Comparison of ENCODE assay signal across 8 cellular contexts in the genomic region with DNA sequence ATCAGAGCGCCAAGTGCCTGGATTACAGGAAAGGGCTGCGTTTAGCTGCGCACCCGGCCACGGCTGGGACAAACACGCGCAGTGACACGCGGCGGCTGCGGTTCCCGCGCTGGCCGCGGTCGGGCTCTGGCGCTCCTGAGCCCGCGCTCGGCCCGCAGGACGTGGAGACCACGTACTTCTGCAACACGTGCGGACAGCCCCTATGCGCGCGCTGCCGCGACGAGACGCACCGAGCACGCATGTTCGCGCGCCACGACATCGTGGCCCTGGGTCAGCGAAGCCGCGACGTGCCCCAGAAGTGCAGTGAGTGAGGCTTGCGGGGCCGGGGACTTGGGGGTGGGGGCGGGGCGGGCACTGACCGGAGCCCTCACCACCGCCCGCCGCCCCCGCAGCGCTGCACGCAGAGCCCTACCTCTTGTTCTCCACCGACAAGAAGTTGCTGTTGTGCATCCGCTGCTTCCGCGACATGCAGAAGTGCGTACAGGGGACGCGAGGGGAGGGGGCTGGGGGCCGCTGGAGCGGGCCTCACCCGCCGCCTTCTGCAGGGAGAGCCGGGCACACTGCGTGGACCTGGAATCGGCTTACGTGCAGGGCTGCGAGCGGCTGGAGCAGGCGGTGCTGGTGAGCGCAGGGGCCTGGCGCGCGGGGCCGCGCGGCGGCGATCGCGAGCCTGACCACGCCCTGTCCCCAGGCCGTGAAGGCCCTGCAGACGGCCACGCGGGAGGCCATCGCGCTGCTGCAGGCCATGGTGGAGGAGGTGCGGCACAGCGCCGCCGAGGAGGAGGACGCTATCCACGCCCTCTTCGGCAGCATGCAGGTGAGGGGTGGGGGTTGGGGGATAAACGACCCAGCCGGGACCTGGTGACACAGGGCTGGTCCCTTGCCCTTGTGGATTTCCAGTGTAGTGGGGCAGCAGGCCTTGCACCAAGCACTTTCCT. TPM values are rescaled to one million over a fixed set of nuclear protein-coding genes. Genes with fewer than 3 reads are reported as not detected.
DNase-seq lines count a peak whose midpoint lies in the region; ATAC-seq, FAIRE-seq and TF ChIP-seq lines count a peak whose summit lies in the region.

No MANE protein-coding gene starts in this region.

- no peak overlapping the region for H3K27ac Mint-ChIP-seq in stimulated activated memory B cell treated with anti-CD40 and anti-IgM and Interleukin-4, amounts not matched to agents 10 μg/mL and 1 μg/mL and 100 μg/mL, for 72 hours
- H3K27ac Mint-ChIP-seq in Calu3 (ENCODE audit: unreplicated experiment): no peak overlapping the region

- no TSS peak for BruUV-seq in GM12878 (replicated peaks; lab: Mats Ljungman, UMichigan)
- no TSS peak for BruUV-seq in PC-3 (replicated peaks; lab: Mats Ljungman, UMichigan)
- BruUV-seq in Calu3 (replicated peaks; lab: Mats Ljungman, UMichigan): no TSS peak

- TF ChIP-seq CTCF in GM12873 (IDR thresholded peaks at IDR 0.05; ENCODE audit: insufficient read depth, low read depth, low read length, missing control alignments) (peak; percentile 69), GM12878 (IDR thresholded peaks at IDR 0.05 in 2 of 3, conservative IDR thresholded peaks at IDR 0.05 in 1 of 3; ENCODE audit: control insufficient read depth in 2 of 3, extremely low read depth in 1 of 3, insufficient read depth in 1 of 3, low read depth in 3 of 3, low read length in 3 of 3) (peak; percentile 41 to 65 (median 60)), PC-3 (conservative IDR thresholded peaks at IDR 0.05; ENCODE audit: low read depth, low read length) (no peak), Calu3 (IDR thresholded peaks at IDR 0.05; ENCODE audit: unreplicated experiment) (no peak)

- peak overlapping the region; percentile 67 for H2AFZ ChIP-seq in GM12878 (ENCODE audit: control insufficient read depth, low read depth, low read length)
- no peak overlapping the region for H2AFZ ChIP-seq in PC-3 (ENCODE audit: low read length)

- CTCF ChIA-PET in GM12878 (lab: Yijun Ruan, JAX) (interaction anchor here (0.5 to 1.2 kb wide), 3 partner anchors 11 to 308 kb away, joined by 3 to 4 read pairs (median 3); no protein-coding TSS in a partner anchor), PC-3 (lab: Charles Lee) (no interaction called here), Calu3 (lab: Charles Lee) (no interaction called here)

- peaks cover 6 to 7% of the 10 kb centered on the region in 2 experiments; a peak in 3 of 4 replicates for H3K36me3 ChIP-seq in GM12878 (ENCODE audit: control insufficient read depth in 2 of 2, insufficient read depth in 2 of 2, low read length in 1 of 2)
- peaks cover 36% of the 10 kb centered on the region for H3K36me3 ChIP-seq in PC-3 (ENCODE audit: low read depth, low read length)

- H3K36me3 Mint-ChIP-seq in stimulated activated memory B cell treated with anti-CD40 and anti-IgM and Interleukin-4, amounts not matched to agents 10 μg/mL and 1 μg/mL and 100 μg/mL, for 72 hours: no peaks in the 10 kb centered on the region
- H3K36me3 Mint-ChIP-seq in Calu3 (ENCODE audit: insufficient read depth, unreplicated experiment): peaks cover 74% of the 10 kb centered on the region

- no peak for FAIRE-seq in GM12878 (lab: Jason Lieb, UNC)

- H3K4me1 Mint-ChIP-seq in stimulated activated memory B cell treated with anti-CD40 and anti-IgM and Interleukin-4, amounts not matched to agents 10 μg/mL and 1 μg/mL and 100 μg/mL, for 72 hours: peaks cover 27% of the 10 kb centered on the region
- no peaks in the 10 kb centered on the region for H3K4me1 Mint-ChIP-seq in Calu3 (ENCODE audit: low read depth, unreplicated experiment)

- H3K4me3 Mint-ChIP-seq in stimulated activated memory B cell treated with anti-CD40 and anti-IgM and Interleukin-4, amounts not matched to agents 10 μg/mL and 1 μg/mL and 100 μg/mL, for 72 hours: peak overlapping the region; percentile 47
- H3K4me3 Mint-ChIP-seq in Calu3 (ENCODE audit: low read depth, unreplicated experiment): no peak overlapping the region

- H3K9me2 ChIP-seq in PC-3 (replicated peaks; ENCODE audit: low read length): no peaks in the 10 kb centered on the region

- TF ChIP-seq POLR2A in GM12878 (IDR thresholded peaks at IDR 0.05; ENCODE audit: low read depth, low read length): peak; percentile 48

- H3F3A ChIP-seq in PC-3 (ENCODE audit: low read length, unreplicated experiment): no peaks in the 10 kb centered on the region

- H3K9me3 ChIP-seq in GM12878 (replicated peaks; ENCODE audit: control insufficient read depth, insufficient read depth, low read length) (no peaks in the 10 kb centered on the region), PC-3 (ENCODE audit: low read length) (no peaks in the 10 kb centered on the region)

- intact Hi-C loops in GM12878 (cut with micrococcal nuclease; ENCODE audit: unreplicated experiment): no loop called here
- intact Hi-C loops in PC-3 (cut with micrococcal nuclease): loop anchor here (5.0 kb wide), 2 partner anchors 38 to 93 kb away; no protein-coding TSS in a partner anchor
- intact Hi-C loops in Calu3 (cut with micrococcal nuclease; ENCODE audit: unreplicated experiment): no loop called here

- H3K9ac ChIP-seq in GM12878 (ENCODE audit: control insufficient read depth, insufficient read depth, low read length): no peak overlapping the region; the same call in 1 of the 2 replicates
- no peak overlapping the region for H3K9ac ChIP-seq in PC-3 (ENCODE audit: low read length)

- H3K27me3 ChIP-seq in GM12878 (replicated peaks in 1 of 2; ENCODE audit: control insufficient read depth in 2 of 2, insufficient read depth in 2 of 2, low read length in 1 of 2) (no peaks in the 10 kb centered on the region), PC-3 (ENCODE audit: low read length) (no peaks in the 10 kb centered on the region)

- H3K4me3 ChIP-seq in GM12878: peak overlapping the region; percentile 54
- H3K4me3 ChIP-seq in PC-3 (ENCODE audit: low read length): no peak overlapping the region

- in situ Hi-C loops in GM12878 (cut with MboI): no loop called here

- H3K9me3 Mint-ChIP-seq in stimulated activated memory B cell treated with anti-CD40 and anti-IgM and Interleukin-4, amounts not matched to agents 10 μg/mL and 1 μg/mL and 100 μg/mL, for 72 hours: no peaks in the 10 kb centered on the region
- H3K9me3 Mint-ChIP-seq in Calu3 (ENCODE audit: low read depth, unreplicated experiment): no peaks in the 10 kb centered on the region

- H3K27ac ChIP-seq in GM12878 (ENCODE audit: control insufficient read depth, insufficient read depth) (no peak overlapping the region), PC-3 (ENCODE audit: low read length) (no peak overlapping the region)

- RAD21 ChIA-PET in GM12878 (lab: Charles Lee; ENCODE audit: unreplicated experiment): no interaction called here

- H3K79me2 ChIP-seq in GM12878 (ENCODE audit: control insufficient read depth, insufficient read depth, low read length) (peaks cover 9% of the 10 kb centered on the region), PC-3 (ENCODE audit: low read length) (peaks cover 34% of the 10 kb centered on the region)

- POLR2A ChIA-PET in GM12878 (lab: Charles Lee): no interaction called here
- POLR2A ChIA-PET in PC-3 (lab: Charles Lee; ENCODE audit: unreplicated experiment): interaction anchor here (0.7 kb wide), 1 partner anchor 8 kb away, joined by 16 read pairs; no protein-coding TSS in a partner anchor

- no peak for TF ChIP-seq EP300 in GM12878 (IDR thresholded peaks at IDR 0.05; ENCODE audit: borderline replicate concordance in 1 of 2, control insufficient read depth in 1 of 2, low read depth in 2 of 2, low read length in 2 of 2)

- H4K20me1 ChIP-seq in GM12878 (ENCODE audit: control insufficient read depth, insufficient read depth) (no peaks in the 10 kb centered on the region; the same call in 1 of the 2 replicates), PC-3 (ENCODE audit: low read length) (no peaks in the 10 kb centered on the region)

- WGBS in GM12878 (ENCODE audit: insufficient coverage, insufficient replicate concordance, low lambda C conversion rate, missing lambda C conversion rate): 59% methylated on average over 68 of the region's 99 CpGs

- SMC1A ChIA-PET in GM12878 (lab: Charles Lee; ENCODE audit: uncharacterized antibody, unreplicated experiment): interaction anchor here (0.6 to 1.0 kb wide), 2 partner anchors 25 to 26 kb away, joined by 3 read pairs; no protein-coding TSS in a partner anchor

- peak; percentile 66 for ATAC-seq in GM12878
- peak; percentile 52 for ATAC-seq in stimulated activated memory B cell treated with anti-CD40 and anti-IgM and Interleukin-4, amounts not matched to agents 10 μg/mL and 1 μg/mL and 100 μg/mL, for 72 hours
- no peak for ATAC-seq in PC-3

- H3K4me2 ChIP-seq in GM12878 (ENCODE audit: control insufficient read depth, insufficient read depth): peak overlapping the region; percentile 92
- H3K4me2 ChIP-seq in PC-3 (ENCODE audit: low read length): no peak overlapping the region

- H3K27me3 Mint-ChIP-seq in stimulated activated memory B cell treated with anti-CD40 and anti-IgM and Interleukin-4, amounts not matched to agents 10 μg/mL and 1 μg/mL and 100 μg/mL, for 72 hours: peaks cover 56% of the 10 kb centered on the region
- H3K27me3 Mint-ChIP-seq in Calu3 (ENCODE audit: unreplicated experiment): no peaks in the 10 kb centered on the region

- no peak for TF ChIP-seq RAD21 in GM12878 (IDR thresholded peaks at IDR 0.05; ENCODE audit: insufficient read depth, low read depth, low read length)

- DNase-seq in NCI-H526 treated with DMSO at 0.1 percent for 48 hours (lab: John Stamatoyannopoulos, UW): peak; percentile 54
- DNase-seq in GM12878 (ENCODE audit: low read depth, low spot score): no peak
- DNase-seq in islet precursor cell: peak; percentile 80
- DNase-seq in PC-3: no peak
- no peak for DNase-seq in Calu3
- DNase-seq in NCI-H748 treated with DMSO at 0.1 percent for 48 hours (lab: John Stamatoyannopoulos, UW): no peak

- H3K4me1 ChIP-seq in GM12878 (ENCODE audit: control insufficient read depth, insufficient read depth, low read length) (peaks cover 29% of the 10 kb centered on the region), PC-3 (ENCODE audit: insufficient read depth, low read length) (peaks cover 14% of the 10 kb centered on the region; the same call in 1 of the 2 replicates)

RNA-seq across cellular contexts. Expression of a gene that starts 3.1 kb away (rescaled TPM):
- 499 and 514 TPM in 2 replicates for total RNA-seq in GM12878 (2013; cell fraction: nucleolus; rRNA removed)
- total RNA-seq in GM12878 (2014; rRNA removed) (15.2 and 18.0 TPM in 2 replicates), GM12878 (2014; rRNA removed; fragmentation: Illumina TruSeq; extraction: Trizol) (7.8 and 8.9 TPM in 2 replicates), GM12878 (2021) (23.2 and 27.0 TPM in 2 replicates), PC-3 (2014; rRNA removed) (95.4 and 128 TPM in 2 replicates), Calu3 (2022) (146 and 160 TPM in 2 replicates)
- polyA plus RNA-seq in GM12878 (2011; ENCODE audit: low read depth): 5.4 TPM
- polyA plus RNA-seq in GM12878 (2011; rRNA removed) (17.2 and 36.4 TPM in 2 replicates), GM12878 (2014; fragmentation: Illumina TruSeq; extraction: Trizol) (9.4 and 13.3 TPM in 2 replicates), GM12878 (2014; fragmentation: Nextera tagmentation; extraction: Ambion mirVana) (1 to 10 TPM; 1.7 to 3.6 TPM), GM12878 (2014; rRNA removed) (33.4 and 43.5 TPM in 2 replicates), GM12878 (2016; fragmentation: Nextera tagmentation; extraction: Ambion mirVana) (10 to 100 TPM in 1 of 2 experiments, 1 to 10 TPM in 1; 8.6 to 12.8 TPM)
- 30.4 and 130 TPM in 2 replicates for polyA plus RNA-seq in GM12878 (2011; cell fraction: cytosol; rRNA removed)
- 329 and 490 TPM in 2 replicates for polyA plus RNA-seq in GM12878 (2011; cell fraction: nucleus; rRNA removed)
- 11.5 and 15.2 TPM in 2 replicates for polyA plus RNA-seq in GM12878 (2012)
- polyA minus RNA-seq in GM12878 (2011; rRNA and poly(A)+ RNA removed): 28.8 and 34.0 TPM in 2 replicates
- polyA minus RNA-seq in GM12878 (2011; cell fraction: cytosol; rRNA and poly(A)+ RNA removed): 8.2 and 12.4 TPM in 2 replicates
- 78.3 and 123 TPM in 2 replicates for polyA minus RNA-seq in GM12878 (2011; cell fraction: nucleus; rRNA and poly(A)+ RNA removed)

RNA-seq across cellular contexts. Expression of a gene that starts 9.6 kb away (rescaled TPM):
- 78.4 and 86.2 TPM in 2 replicates for total RNA-seq in GM12878 (2013; cell fraction: nucleolus; rRNA removed)
- 191 and 240 TPM in 2 replicates for total RNA-seq in GM12878 (2014; rRNA removed)
- 435 and 466 TPM in 2 replicates for total RNA-seq in GM12878 (2014; rRNA removed; fragmentation: Illumina TruSeq; extraction: Trizol)
- 437 and 439 TPM in 2 replicates for total RNA-seq in GM12878 (2021)
- 586 TPM for polyA plus RNA-seq in GM12878 (2011; ENCODE audit: low read depth)
- polyA plus RNA-seq in GM12878 (2011; rRNA removed): 424 and 754 TPM in 2 replicates
- 89.5 and 93.5 TPM in 2 replicates for polyA plus RNA-seq in GM12878 (2011; cell fraction: cytosol; rRNA removed)
- 64.1 and 66.3 TPM in 2 replicates for polyA plus RNA-seq in GM12878 (2011; cell fraction: nucleus; rRNA removed)
- polyA plus RNA-seq in GM12878 (2012): 1,465 and 2,074 TPM in 2 replicates
- polyA plus RNA-seq in GM12878 (2014; fragmentation: Illumina TruSeq; extraction: Trizol): 479 and 560 TPM in 2 replicates
- 100 to 1,000 TPM; 437 to 560 TPM for polyA plus RNA-seq in GM12878 (2014; fragmentation: Nextera tagmentation; extraction: Ambion mirVana)
- 295 and 340 TPM in 2 replicates for polyA plus RNA-seq in GM12878 (2014; rRNA removed)
- 100 to 1,000 TPM; 302 to 303 TPM for polyA plus RNA-seq in GM12878 (2016; fragmentation: Nextera tagmentation; extraction: Ambion mirVana)
- polyA minus RNA-seq in GM12878 (2011; rRNA and poly(A)+ RNA removed): 51.5 and 55.5 TPM in 2 replicates
- polyA minus RNA-seq in GM12878 (2011; cell fraction: cytosol; rRNA and poly(A)+ RNA removed): 40.6 and 55.2 TPM in 2 replicates
- polyA minus RNA-seq in GM12878 (2011; cell fraction: nucleus; rRNA and poly(A)+ RNA removed): 19.2 and 29.6 TPM in 2 replicates
- 283 and 297 TPM in 2 replicates for total RNA-seq in PC-3 (2014; rRNA removed)
- 256 and 259 TPM in 2 replicates for total RNA-seq in Calu3 (2022)

RNA-seq across cellular contexts. Expression of a gene that starts 26.8 kb away (rescaled TPM):
- total RNA-seq in GM12878 (2013; cell fraction: nucleolus; rRNA removed): 11.9 and 13.4 TPM in 2 replicates
- total RNA-seq in GM12878 (2014; rRNA removed): 50.8 and 52.2 TPM in 2 replicates
- total RNA-seq in GM12878 (2014; rRNA removed; fragmentation: Illumina TruSeq; extraction: Trizol): 33.9 and 37.4 TPM in 2 replicates
- 48.3 and 50.4 TPM in 2 replicates for total RNA-seq in GM12878 (2021)
- polyA plus RNA-seq in GM12878 (2011; ENCODE audit: low read depth): 23.4 TPM
- 31.1 and 31.7 TPM in 2 replicates for polyA plus RNA-seq in GM12878 (2011; rRNA removed)
- polyA plus RNA-seq in GM12878 (2011; cell fraction: cytosol; rRNA removed): 28.3 and 31.8 TPM in 2 replicates
- polyA plus RNA-seq in GM12878 (2011; cell fraction: nucleus; rRNA removed): 12.1 and 15.0 TPM in 2 replicates
- polyA plus RNA-seq in GM12878 (2012): 16.8 and 18.8 TPM in 2 replicates
- polyA plus RNA-seq in GM12878 (2014; fragmentation: Illumina TruSeq; extraction: Trizol): 31.2 and 39.4 TPM in 2 replicates
- polyA plus RNA-seq in GM12878 (2014; fragmentation: Nextera tagmentation; extraction: Ambion mirVana): 1 to 10 TPM; 3.8 to 5.5 TPM
- 43.2 and 45.4 TPM in 2 replicates for polyA plus RNA-seq in GM12878 (2014; rRNA removed)
- polyA plus RNA-seq in GM12878 (2016; fragmentation: Nextera tagmentation; extraction: Ambion mirVana): 10 to 100 TPM; 50.3 to 55.7 TPM
- 30.7 and 36.5 TPM in 2 replicates for polyA minus RNA-seq in GM12878 (2011; rRNA and poly(A)+ RNA removed)
- 13.4 and 17.8 TPM in 2 replicates for polyA minus RNA-seq in GM12878 (2011; cell fraction: cytosol; rRNA and poly(A)+ RNA removed)
- 5.3 and 12.0 TPM in 2 replicates for polyA minus RNA-seq in GM12878 (2011; cell fraction: nucleus; rRNA and poly(A)+ RNA removed)
- total RNA-seq in PC-3 (2014; rRNA removed): 210 and 215 TPM in 2 replicates
- 54.5 and 56.2 TPM in 2 replicates for total RNA-seq in Calu3 (2022)

RNA-seq across cellular contexts. Expression of a gene that starts 28.9 kb away (rescaled TPM):
- 1.2 and 2.4 TPM in 2 replicates for total RNA-seq in GM12878 (2013; cell fraction: nucleolus; rRNA removed)
- total RNA-seq in GM12878 (2014; rRNA removed) (0.05 and 0.06 TPM in 2 replicates), GM12878 (2014; rRNA removed; fragmentation: Illumina TruSeq; extraction: Trizol) (0.13 and 0.14 TPM in 2 replicates), GM12878 (2021) (0.19 and 0.49 TPM in 2 replicates), PC-3 (2014; rRNA removed) (0.55 and 2.8 TPM in 2 replicates), Calu3 (2022) (0.27 and 0.28 TPM in 2 replicates)
- polyA plus RNA-seq in GM12878 (2011; ENCODE audit: low read depth): 0.05 TPM
- polyA plus RNA-seq in GM12878 (2011; rRNA removed) (0.07 and 0.23 TPM in 2 replicates), GM12878 (2014; fragmentation: Illumina TruSeq; extraction: Trizol) (0.05 and 0.09 TPM in 2 replicates), GM12878 (2014; fragmentation: Nextera tagmentation; extraction: Ambion mirVana) (not detected), GM12878 (2014; rRNA removed) (0.22 and 0.49 TPM in 2 replicates), GM12878 (2016; fragmentation: Nextera tagmentation; extraction: Ambion mirVana) (under 1 TPM in 1 of 2 experiments, not detected in 1; 0.03 TPM)
- 0.12 and 0.17 TPM in 2 replicates for polyA plus RNA-seq in GM12878 (2011; cell fraction: cytosol; rRNA removed)
- 1.0 and 1.3 TPM in 2 replicates for polyA plus RNA-seq in GM12878 (2011; cell fraction: nucleus; rRNA removed)
- polyA plus RNA-seq in GM12878 (2012): 0.15 and 0.34 TPM in 2 replicates
- 0.22 and 0.26 TPM in 2 replicates for polyA minus RNA-seq in GM12878 (2011; rRNA and poly(A)+ RNA removed)
- polyA minus RNA-seq in GM12878 (2011; cell fraction: cytosol; rRNA and poly(A)+ RNA removed): not detected in 2 replicates
- 0.24 and 0.48 TPM in 2 replicates for polyA minus RNA-seq in GM12878 (2011; cell fraction: nucleus; rRNA and poly(A)+ RNA removed)

RNA-seq across cellular contexts. Expression of a gene that starts 35.0 kb away (rescaled TPM):
- not detected in 2 replicates for total RNA-seq in GM12878 (2013; cell fraction: nucleolus; rRNA removed)
- total RNA-seq in GM12878 (2014; rRNA removed) (not detected in 2 replicates), GM12878 (2014; rRNA removed; fragmentation: Illumina TruSeq; extraction: Trizol) (not detected in 2 replicates), GM12878 (2021) (not detected in 2 replicates), PC-3 (2014; rRNA removed) (not detected in 2 replicates), Calu3 (2022) (not detected in 2 replicates)
- polyA plus RNA-seq in GM12878 (2011; ENCODE audit: low read depth): not detected
- polyA plus RNA-seq in GM12878 (2011; rRNA removed) (not detected in 2 replicates), GM12878 (2014; fragmentation: Illumina TruSeq; extraction: Trizol) (not detected in 2 replicates), GM12878 (2014; fragmentation: Nextera tagmentation; extraction: Ambion mirVana) (not detected), GM12878 (2014; rRNA removed) (not detected in 2 replicates), GM12878 (2016; fragmentation: Nextera tagmentation; extraction: Ambion mirVana) (not detected)
- not detected in 2 replicates for polyA plus RNA-seq in GM12878 (2011; cell fraction: cytosol; rRNA removed)
- not detected in 2 replicates for polyA plus RNA-seq in GM12878 (2011; cell fraction: nucleus; rRNA removed)
- polyA plus RNA-seq in GM12878 (2012): not detected in 2 replicates
- not detected in 2 replicates for polyA minus RNA-seq in GM12878 (2011; rRNA and poly(A)+ RNA removed)
- not detected in 2 replicates for polyA minus RNA-seq in GM12878 (2011; cell fraction: cytosol; rRNA and poly(A)+ RNA removed)
- not detected in 2 replicates for polyA minus RNA-seq in GM12878 (2011; cell fraction: nucleus; rRNA and poly(A)+ RNA removed)

Comparison
In these comparisons a context has a peak if more than half of its experiments do, and no peak if none do; other contexts are left out.
1. CTCF ChIP-seq: peak in GM12873 (single experiment) and GM12878 (3 of 3); none in PC-3 (single experiment) and Calu3 (single experiment).
2. DNase-seq: peak in NCI-H526 treated with DMSO at 0.1 percent for 48 hours (single experiment) and islet precursor cell (single experiment); none in GM12878 (single experiment), PC-3 (single experiment), Calu3 (single experiment) and NCI-H748 treated with DMSO at 0.1 percent for 48 hours (single experiment).